In the genomic region with DNA sequence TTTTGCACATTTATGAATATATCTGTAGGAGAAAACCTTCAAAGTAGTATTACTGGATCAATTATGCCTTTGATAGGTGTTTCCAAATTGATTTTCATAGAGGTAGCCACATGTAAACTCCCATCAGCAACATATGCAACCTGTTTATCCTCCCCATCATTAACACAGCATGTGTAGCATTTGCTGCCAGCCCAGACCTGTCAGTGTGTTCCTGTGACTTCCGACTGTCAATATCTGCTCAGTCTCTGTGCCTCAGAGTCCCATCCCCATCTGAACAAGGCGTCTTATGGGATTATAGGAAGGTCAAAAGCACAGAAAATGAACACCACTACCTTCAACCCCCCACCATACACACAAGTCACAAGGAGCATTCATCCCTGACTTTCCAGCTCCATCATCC, we compare ENCODE assay signal across 1 cellular context.
TF ChIP-seq lines count a peak whose summit lies in the region.

No MANE protein-coding gene starts in this region.

TF ChIP-seq in H1, 55 proteins besides CTCF, POLR2A, EP300 and RAD21 (continued from another document):
- TF ChIP-seq, protein P1, sequence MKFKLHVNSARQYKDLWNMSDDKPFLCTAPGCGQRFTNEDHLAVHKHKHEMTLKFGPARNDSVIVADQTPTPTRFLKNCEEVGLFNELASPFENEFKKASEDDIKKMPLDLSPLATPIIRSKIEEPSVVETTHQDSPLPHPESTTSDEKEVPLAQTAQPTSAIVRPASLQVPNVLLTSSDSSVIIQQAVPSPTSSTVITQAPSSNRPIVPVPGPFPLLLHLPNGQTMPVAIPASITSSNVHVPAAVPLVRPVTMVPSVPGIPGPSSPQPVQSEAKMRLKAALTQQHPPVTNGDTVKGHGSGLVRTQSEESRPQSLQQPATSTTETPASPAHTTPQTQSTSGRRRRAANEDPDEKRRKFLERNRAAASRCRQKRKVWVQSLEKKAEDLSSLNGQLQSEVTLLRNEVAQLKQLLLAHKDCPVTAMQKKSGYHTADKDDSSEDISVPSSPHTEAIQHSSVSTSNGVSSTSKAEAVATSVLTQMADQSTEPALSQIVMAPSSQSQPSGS (IDR thresholded peaks at IDR 0.05; ENCODE audit: low read length) = no peak
